10 cellular contexts compared by ENCODE assay signal in genomic region chr12:30925607-30926242, GRCh38. TPM values are rescaled to one million over a fixed set of nuclear protein-coding genes. Genes with fewer than 3 reads are reported as not detected.
A peak's percentile ranks its signal among the peaks of the same experiment; 100 is the strongest.
DNase-seq lines count a peak whose midpoint lies in the region; ATAC-seq, FAIRE-seq and TF ChIP-seq lines count a peak whose summit lies in the region.
"Had no signal": no experiment of that assay in that cellular context is flagged by ENCODE, and none has a peak within 500 bp of the region (broad histone marks: within the 10 kb centered on the region; RNA-seq: fewer than 3 reads in every experiment).

No MANE protein-coding gene starts in this region.

- no peaks in the 10 kb centered on the region for H3K36me3 Mint-ChIP-seq in nephron progenitor cell (ENCODE audit: low read depth)

- POLR2A ChIA-PET in HepG2 (lab: Yijun Ruan, JAX): no interaction called here

- TF ChIP-seq EP300 in HepG2 (IDR thresholded peaks at IDR 0.05; ENCODE audit: low read depth in 2 of 2, low read length in 2 of 2) (no peak), HepG2 (CRISPR knock-in tag; IDR thresholded peaks at IDR 0.05; ENCODE audit: borderline replicate concordance) (no peak)

- no peak for FAIRE-seq in HepG2 (lab: Jason Lieb, UNC)

- DNase-seq in HepG2 (ENCODE audit: low spot score) (no peak), right lobe of liver (no peak), epithelial cell of proximal tubule (ENCODE audit: low read depth) (no peak), nephron progenitor cell (no peak), EL (no peak)
- DNase-seq in activated CD8-positive, alpha-beta memory T cell treated with anti-CD3 and anti-CD28 coated beads for 24 hours: no peak

- CTCF ChIA-PET in HepG2 (lab: Yijun Ruan, JAX; ENCODE audit: low intra/inter-chr PET ratio, low total read pairs): no interaction called here

- H3K9me3 ChIP-seq in HepG2 (ENCODE audit: low read length) (no peaks in the 10 kb centered on the region), right lobe of liver (no peaks in the 10 kb centered on the region)
- H3K9me3 ChIP-seq: neutrophil had no signal

- peaks cover 48% of the 10 kb centered on the region for H3K4me1 Mint-ChIP-seq in nephron progenitor cell

- H3K79me2 ChIP-seq in HepG2 (ENCODE audit: insufficient read depth, low read length): no peaks in the 10 kb centered on the region

- H2AFZ ChIP-seq in HepG2 (ENCODE audit: low read length): no peak overlapping the region

- intact Hi-C loops in HepG2 (cut with micrococcal nuclease; ENCODE audit: unreplicated experiment): no loop called here
- intact Hi-C loops in right lobe of liver (cut with DNase I): no loop called here

- H3K36me3 ChIP-seq in HepG2 (replicated peaks in 1 of 2; ENCODE audit: control insufficient read depth in 1 of 2, insufficient read depth in 2 of 2, low read length in 2 of 2): no peaks in the 10 kb centered on the region
- no peaks in the 10 kb centered on the region for H3K36me3 ChIP-seq in right lobe of liver
- H3K36me3 ChIP-seq: neutrophil had no signal

- TF ChIP-seq RAD21 in HepG2 (CRISPR knock-in tag; IDR thresholded peaks at IDR 0.05): no peak

- in situ Hi-C loops in HepG2 (cut with HindIII; ENCODE audit: extremely low pct_ligation_motif_present, low pct_unique_long_range_greater_than_20kb): no loop called here

- H3K4me3 ChIP-seq in HepG2 (replicated peaks in 1 of 3; ENCODE audit: insufficient read depth in 1 of 3, low read depth in 2 of 3, low read length in 3 of 3) (peak overlapping the region in 1 of 3 experiments; percentile 52; a peak in 1 of 6 replicates), right lobe of liver (peak overlapping the region in 1 of 3 donors; percentile 40), epithelial cell of proximal tubule (ENCODE audit: low read depth, low read length) (peak overlapping the region; percentile 36)

- H4K20me1 ChIP-seq in HepG2 (ENCODE audit: insufficient read depth, low read length): no peaks in the 10 kb centered on the region

- peak overlapping the region; percentile 76 for H3K4me3 Mint-ChIP-seq in nephron progenitor cell

- TF ChIP-seq CTCF in HepG2 (CRISPR knock-in tag; IDR thresholded peaks at IDR 0.05) (no peak), right lobe of liver (IDR thresholded peaks at IDR 0.05) (no peak), epithelial cell of proximal tubule (conservative IDR thresholded peaks at IDR 0.05; ENCODE audit: low read depth, low read length) (no peak), nephron progenitor cell (IDR thresholded peaks at IDR 0.05) (no peak)

- no peaks in the 10 kb centered on the region for H3K9me3 Mint-ChIP-seq in nephron progenitor cell

- H3K27me3 Mint-ChIP-seq in nephron progenitor cell (ENCODE audit: low read depth, poor library complexity): peaks cover 27% of the 10 kb centered on the region

- BruUV-seq in HepG2 (replicated peaks; lab: Mats Ljungman, UMichigan): no TSS peak

- ATAC-seq in HepG2: no peak
- ATAC-seq in right lobe of liver: no peak
- ATAC-seq in GM21529 (IDR thresholded peaks at IDR 0.05; ENCODE audit: unreplicated experiment): no peak
- no peak for ATAC-seq in HG03175 (IDR thresholded peaks at IDR 0.05; ENCODE audit: unreplicated experiment)

- H3K9ac ChIP-seq in HepG2 (ENCODE audit: insufficient read depth, low read depth, low read length): no peak overlapping the region

- whole genome bisulfite sequencing in HepG2 (ENCODE audit: low lambda C conversion rate): 57% methylated on average over 10 of the region's 11 CpGs
- 45% methylated on average over 8 of the region's 11 CpGs for WGBS in right lobe of liver (ENCODE audit: insufficient coverage, low coverage, low lambda C conversion rate, missing lambda C conversion rate)

- peaks cover 3 to 62% of the 10 kb centered on the region in 2 experiments for H3K27me3 ChIP-seq in HepG2 (ENCODE audit: control insufficient read depth in 1 of 2, insufficient read depth in 2 of 2, low read length in 2 of 2)
- H3K27me3 ChIP-seq in right lobe of liver: no peaks in the 10 kb centered on the region

- H3K4me2 ChIP-seq in HepG2 (ENCODE audit: low read depth, low read length): peak overlapping the region; percentile 43; the same call in 1 of the 2 replicates

- TF ChIP-seq POLR2A in HepG2 (IDR thresholded peaks at IDR 0.05; ENCODE audit: insufficient read depth in 1 of 2, low read depth in 2 of 2, low read length in 2 of 2) (no peak), right lobe of liver (IDR thresholded peaks at IDR 0.05) (no peak)

- H3K27ac ChIP-seq in HepG2 (ENCODE audit: extremely low read length, insufficient read depth, low read length) (no peak overlapping the region), right lobe of liver (no peak overlapping the region)
- H3K27ac ChIP-seq: neutrophil had no signal

- H3K4me1 ChIP-seq in HepG2 (ENCODE audit: insufficient read depth, low read length): no peaks in the 10 kb centered on the region
- H3K4me1 ChIP-seq in right lobe of liver: no peaks in the 10 kb centered on the region

- H3K27ac Mint-ChIP-seq in nephron progenitor cell: no peak overlapping the region

TF ChIP-seq in HepG2, 621 proteins besides CTCF, POLR2A, EP300 and RAD21:
- TF ChIP-seq EZH2 (conservative IDR thresholded peaks at IDR 0.05; ENCODE audit: low read depth, low read length) (peak; percentile 14; the same call in 1 of the 2 replicates), ZNF20 (CRISPR knock-in tag; IDR thresholded peaks at IDR 0.05) (no peak)

RNA-seq across cellular contexts. Expression of gene TSPAN11, which starts 0.8 kb away (rescaled TPM):
- total RNA-seq in HepG2 (2016; rRNA removed; fragmentation: Illumina TruSeq; extraction: Trizol) (0.07 and 0.13 TPM in 2 replicates), right lobe of liver (under 1 TPM; 0.31 to 1.00 (median 0.60) TPM), epithelial cell of proximal tubule (0.29 and 1.3 TPM in 2 replicates)
- total RNA-seq in HepG2 (2016; cell fraction: cytosol; rRNA removed; fragmentation: Illumina TruSeq; extraction: Trizol; ENCODE audit: low read depth): not detected in 2 replicates
- not detected in 2 replicates for total RNA-seq in HepG2 (2016; cell fraction: insoluble cytoplasmic fraction; rRNA removed; fragmentation: Illumina TruSeq; extraction: Trizol)
- not detected in 2 replicates for total RNA-seq in HepG2 (2016; cell fraction: membrane; rRNA removed; fragmentation: Illumina TruSeq; extraction: Trizol)
- total RNA-seq in HepG2 (2016; cell fraction: nucleus; rRNA removed; fragmentation: Illumina TruSeq; extraction: Trizol): not detected in 2 replicates
- polyA plus RNA-seq in HepG2 (2011; rRNA removed): 0.01 TPM in 2 replicates
- 0.03 TPM in 2 replicates for polyA plus RNA-seq in HepG2 (2011; cell fraction: cytosol; rRNA removed)
- polyA plus RNA-seq in HepG2 (2011; cell fraction: nucleus; rRNA removed): 0.03 and 0.07 TPM in 2 replicates
- polyA plus RNA-seq in HepG2 (2012): 0.04 and 0.13 TPM in 2 replicates
- polyA plus RNA-seq in HepG2 (2016; cell fraction: cytosol; fragmentation: Illumina TruSeq; extraction: Trizol; ENCODE audit: low read depth): 0.08 TPM in 1 of 2 replicates, not detected in the other
- not detected in 2 replicates for polyA plus RNA-seq in HepG2 (2016; cell fraction: insoluble cytoplasmic fraction; fragmentation: Illumina TruSeq; extraction: Trizol; ENCODE audit: low read depth)
- not detected in 2 replicates for polyA plus RNA-seq in HepG2 (2016; cell fraction: membrane; fragmentation: Illumina TruSeq; extraction: Trizol; ENCODE audit: low read depth)
- 0.42 TPM in 1 of 2 replicates, not detected in the other for polyA plus RNA-seq in HepG2 (2016; cell fraction: nucleus; fragmentation: Illumina TruSeq; extraction: Trizol; ENCODE audit: insufficient read depth, low read depth)
- polyA minus RNA-seq in HepG2 (2011; rRNA and poly(A)+ RNA removed; ENCODE audit: low replicate concordance): not detected in 2 replicates
- not detected in 2 replicates for polyA minus RNA-seq in HepG2 (2011; cell fraction: cytosol; rRNA and poly(A)+ RNA removed)
- polyA minus RNA-seq in HepG2 (2011; cell fraction: nucleus; rRNA and poly(A)+ RNA removed): 0.13 TPM in 1 of 2 replicates, not detected in the other
- total RNA-seq: T-helper 1 cell treated with Interleukin-12 subunit alpha and Interleukin-12 subunit beta and Interleukin-4 antibody, amounts not matched to agents 30 ng/mL and 1 ng/mL, for 36 hours had no signal
